ENCODE assay signal across 1 cellular context in the genomic region with DNA sequence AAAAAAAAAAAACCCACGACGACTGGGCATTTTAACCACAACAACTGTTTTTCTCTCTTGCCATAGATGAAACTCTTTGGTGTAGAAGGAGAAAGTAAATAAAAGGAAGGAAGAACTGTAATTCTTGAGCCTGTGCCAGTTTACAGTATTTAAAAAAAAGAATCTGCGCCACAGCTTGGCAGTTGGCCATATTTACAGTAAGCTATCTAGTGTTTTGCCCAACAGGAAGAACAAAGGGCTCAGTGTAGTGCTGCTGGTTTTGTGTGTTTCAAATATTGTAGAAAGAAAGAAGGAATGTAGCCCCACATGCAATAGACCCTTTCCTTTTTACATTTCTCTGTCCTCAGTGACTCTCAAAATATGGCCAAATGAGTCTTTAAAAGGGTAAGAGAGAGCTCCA.
TF ChIP-seq lines count a peak whose summit lies in the region.

No MANE protein-coding gene starts in this region.

TF ChIP-seq in HepG2, 621 proteins besides CTCF, POLR2A, EP300 and RAD21 (continued from another document and continues in another):
- TF ChIP-seq, protein P1, sequence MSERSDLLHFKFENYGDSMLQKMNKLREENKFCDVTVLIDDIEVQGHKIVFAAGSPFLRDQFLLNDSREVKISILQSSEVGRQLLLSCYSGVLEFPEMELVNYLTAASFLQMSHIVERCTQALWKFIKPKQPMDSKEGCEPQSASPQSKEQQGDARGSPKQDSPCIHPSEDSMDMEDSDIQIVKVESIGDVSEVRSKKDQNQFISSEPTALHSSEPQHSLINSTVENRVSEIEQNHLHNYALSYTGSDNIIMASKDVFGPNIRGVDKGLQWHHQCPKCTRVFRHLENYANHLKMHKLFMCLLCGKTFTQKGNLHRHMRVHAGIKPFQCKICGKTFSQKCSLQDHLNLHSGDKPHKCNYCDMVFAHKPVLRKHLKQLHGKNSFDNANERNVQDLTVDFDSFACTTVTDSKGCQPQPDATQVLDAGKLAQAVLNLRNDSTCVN (CRISPR knock-in tag; IDR thresholded peaks at IDR 0.05; ENCODE audit: borderline replicate concordance): no peak
- TF ChIP-seq FOXA3 (CRISPR knock-in tag; IDR thresholded peaks at IDR 0.05): peak; percentile 87
- peak; percentile 16; the same call in 1 of the 2 replicates for TF ChIP-seq MED1 (CRISPR knock-in tag; IDR thresholded peaks at IDR 0.05)
- TF ChIP-seq, protein P2, sequence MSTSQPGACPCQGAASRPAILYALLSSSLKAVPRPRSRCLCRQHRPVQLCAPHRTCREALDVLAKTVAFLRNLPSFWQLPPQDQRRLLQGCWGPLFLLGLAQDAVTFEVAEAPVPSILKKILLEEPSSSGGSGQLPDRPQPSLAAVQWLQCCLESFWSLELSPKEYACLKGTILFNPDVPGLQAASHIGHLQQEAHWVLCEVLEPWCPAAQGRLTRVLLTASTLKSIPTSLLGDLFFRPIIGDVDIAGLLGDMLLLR (CRISPR knock-in tag; IDR thresholded peaks at IDR 0.05): no peak
- no peak for TF ChIP-seq ZNF7 (CRISPR knock-in tag; IDR thresholded peaks at IDR 0.05)
- no peak for TF ChIP-seq ZNF260 (CRISPR knock-in tag; IDR thresholded peaks at IDR 0.05; ENCODE audit: borderline replicate concordance, low read depth)
- TF ChIP-seq, protein P3, sequence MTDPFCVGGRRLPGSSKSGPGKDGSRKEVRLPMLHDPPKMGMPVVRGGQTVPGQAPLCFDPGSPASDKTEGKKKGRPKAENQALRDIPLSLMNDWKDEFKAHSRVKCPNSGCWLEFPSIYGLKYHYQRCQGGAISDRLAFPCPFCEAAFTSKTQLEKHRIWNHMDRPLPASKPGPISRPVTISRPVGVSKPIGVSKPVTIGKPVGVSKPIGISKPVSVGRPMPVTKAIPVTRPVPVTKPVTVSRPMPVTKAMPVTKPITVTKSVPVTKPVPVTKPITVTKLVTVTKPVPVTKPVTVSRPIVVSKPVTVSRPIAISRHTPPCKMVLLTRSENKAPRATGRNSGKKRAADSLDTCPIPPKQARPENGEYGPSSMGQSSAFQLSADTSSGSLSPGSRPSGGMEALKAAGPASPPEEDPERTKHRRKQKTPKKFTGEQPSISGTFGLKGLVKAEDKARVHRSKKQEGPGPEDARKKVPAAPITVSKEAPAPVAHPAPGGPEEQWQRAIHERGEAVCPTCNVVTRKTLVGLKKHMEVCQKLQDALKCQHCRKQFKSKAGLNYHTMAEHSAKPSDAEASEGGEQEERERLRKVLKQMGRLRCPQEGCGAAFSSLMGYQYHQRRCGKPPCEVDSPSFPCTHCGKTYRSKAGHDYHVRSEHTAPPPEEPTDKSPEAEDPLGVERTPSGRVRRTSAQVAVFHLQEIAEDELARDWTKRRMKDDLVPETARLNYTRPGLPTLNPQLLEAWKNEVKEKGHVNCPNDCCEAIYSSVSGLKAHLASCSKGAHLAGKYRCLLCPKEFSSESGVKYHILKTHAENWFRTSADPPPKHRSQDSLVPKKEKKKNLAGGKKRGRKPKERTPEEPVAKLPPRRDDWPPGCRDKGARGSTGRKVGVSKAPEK (CRISPR knock-in tag; IDR thresholded peaks at IDR 0.05; ENCODE audit: borderline replicate concordance): no peak
- no peak for TF ChIP-seq ZNF883 (CRISPR knock-in tag; IDR thresholded peaks at IDR 0.05; ENCODE audit: not compliant biosample characterization)
- TF ChIP-seq ZNF660 (CRISPR knock-in tag; IDR thresholded peaks at IDR 0.05; ENCODE audit: borderline replicate concordance, low read depth): no peak
- no peak for TF ChIP-seq NFIB (CRISPR knock-in tag; IDR thresholded peaks at IDR 0.05; ENCODE audit: borderline replicate concordance)
- no peak for TF ChIP-seq SIN3B (IDR thresholded peaks at IDR 0.05; ENCODE audit: low read length)
- no peak for TF ChIP-seq RARG (CRISPR knock-in tag; IDR thresholded peaks at IDR 0.05; ENCODE audit: low read depth)
- no peak for TF ChIP-seq MAFG (CRISPR knock-in tag; IDR thresholded peaks at IDR 0.05)
- TF ChIP-seq NFIC (IDR thresholded peaks at IDR 0.05; ENCODE audit: low read length): peak; percentile 97
- no peak for TF ChIP-seq HCFC1 (IDR thresholded peaks at IDR 0.05; ENCODE audit: low read depth, low read length)
- no peak for TF ChIP-seq FOXA1 (IDR thresholded peaks at IDR 0.05)
- peak; percentile 74 for TF ChIP-seq FOXA1 (CRISPR knock-in tag; IDR thresholded peaks at IDR 0.05)
- TF ChIP-seq EZH2 (conservative IDR thresholded peaks at IDR 0.05; ENCODE audit: low read depth, low read length): no peak
- no peak for TF ChIP-seq YEATS4 (CRISPR knock-in tag; IDR thresholded peaks at IDR 0.05; ENCODE audit: borderline replicate concordance)
- no peak for TF ChIP-seq FOXP1 (IDR thresholded peaks at IDR 0.05)
- TF ChIP-seq FOXP1 (CRISPR knock-in tag; IDR thresholded peaks at IDR 0.05): peak; percentile 74; the same call in 1 of the 2 replicates
- TF ChIP-seq CREM (IDR thresholded peaks at IDR 0.05): peak; percentile 60
- no peak for TF ChIP-seq CREM (CRISPR knock-in tag; IDR thresholded peaks at IDR 0.05)
- no peak for TF ChIP-seq HNRNPH1 (optimal IDR thresholded peaks at IDR 0.05; ENCODE audit: low read depth, low read length)
- TF ChIP-seq, protein P4, sequence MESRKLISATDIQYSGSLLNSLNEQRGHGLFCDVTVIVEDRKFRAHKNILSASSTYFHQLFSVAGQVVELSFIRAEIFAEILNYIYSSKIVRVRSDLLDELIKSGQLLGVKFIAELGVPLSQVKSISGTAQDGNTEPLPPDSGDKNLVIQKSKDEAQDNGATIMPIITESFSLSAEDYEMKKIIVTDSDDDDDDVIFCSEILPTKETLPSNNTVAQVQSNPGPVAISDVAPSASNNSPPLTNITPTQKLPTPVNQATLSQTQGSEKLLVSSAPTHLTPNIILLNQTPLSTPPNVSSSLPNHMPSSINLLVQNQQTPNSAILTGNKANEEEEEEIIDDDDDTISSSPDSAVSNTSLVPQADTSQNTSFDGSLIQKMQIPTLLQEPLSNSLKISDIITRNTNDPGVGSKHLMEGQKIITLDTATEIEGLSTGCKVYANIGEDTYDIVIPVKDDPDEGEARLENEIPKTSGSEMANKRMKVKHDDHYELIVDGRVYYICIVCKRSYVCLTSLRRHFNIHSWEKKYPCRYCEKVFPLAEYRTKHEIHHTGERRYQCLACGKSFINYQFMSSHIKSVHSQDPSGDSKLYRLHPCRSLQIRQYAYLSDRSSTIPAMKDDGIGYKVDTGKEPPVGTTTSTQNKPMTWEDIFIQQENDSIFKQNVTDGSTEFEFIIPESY (CRISPR knock-in tag; IDR thresholded peaks at IDR 0.05): no peak
- TF ChIP-seq ATM (IDR thresholded peaks at IDR 0.05; ENCODE audit: borderline replicate concordance): no peak
- TF ChIP-seq MLLT10 (CRISPR knock-in tag; IDR thresholded peaks at IDR 0.05): no peak
- TF ChIP-seq NFKBIZ (CRISPR knock-in tag; IDR thresholded peaks at IDR 0.05): no peak
- TF ChIP-seq ARID2 (CRISPR knock-in tag; IDR thresholded peaks at IDR 0.05; ENCODE audit: borderline replicate concordance): no peak
- no peak for TF ChIP-seq ZNF350 (CRISPR knock-in tag; IDR thresholded peaks at IDR 0.05; ENCODE audit: borderline replicate concordance, low read depth)
- TF ChIP-seq THYN1 (CRISPR knock-in tag; IDR thresholded peaks at IDR 0.05; ENCODE audit: borderline replicate concordance, low read depth): no peak
- TF ChIP-seq, protein P5, sequence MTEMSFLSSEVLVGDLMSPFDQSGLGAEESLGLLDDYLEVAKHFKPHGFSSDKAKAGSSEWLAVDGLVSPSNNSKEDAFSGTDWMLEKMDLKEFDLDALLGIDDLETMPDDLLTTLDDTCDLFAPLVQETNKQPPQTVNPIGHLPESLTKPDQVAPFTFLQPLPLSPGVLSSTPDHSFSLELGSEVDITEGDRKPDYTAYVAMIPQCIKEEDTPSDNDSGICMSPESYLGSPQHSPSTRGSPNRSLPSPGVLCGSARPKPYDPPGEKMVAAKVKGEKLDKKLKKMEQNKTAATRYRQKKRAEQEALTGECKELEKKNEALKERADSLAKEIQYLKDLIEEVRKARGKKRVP (CRISPR knock-in tag; IDR thresholded peaks at IDR 0.05): peak in 1 of 2 experiments; percentile 44; a peak in 1 of 4 replicates
- no peak for TF ChIP-seq ZNF772 (CRISPR knock-in tag; IDR thresholded peaks at IDR 0.05)
- TF ChIP-seq, protein P6, sequence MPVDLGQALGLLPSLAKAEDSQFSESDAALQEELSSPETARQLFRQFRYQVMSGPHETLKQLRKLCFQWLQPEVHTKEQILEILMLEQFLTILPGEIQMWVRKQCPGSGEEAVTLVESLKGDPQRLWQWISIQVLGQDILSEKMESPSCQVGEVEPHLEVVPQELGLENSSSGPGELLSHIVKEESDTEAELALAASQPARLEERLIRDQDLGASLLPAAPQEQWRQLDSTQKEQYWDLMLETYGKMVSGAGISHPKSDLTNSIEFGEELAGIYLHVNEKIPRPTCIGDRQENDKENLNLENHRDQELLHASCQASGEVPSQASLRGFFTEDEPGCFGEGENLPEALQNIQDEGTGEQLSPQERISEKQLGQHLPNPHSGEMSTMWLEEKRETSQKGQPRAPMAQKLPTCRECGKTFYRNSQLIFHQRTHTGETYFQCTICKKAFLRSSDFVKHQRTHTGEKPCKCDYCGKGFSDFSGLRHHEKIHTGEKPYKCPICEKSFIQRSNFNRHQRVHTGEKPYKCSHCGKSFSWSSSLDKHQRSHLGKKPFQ (CRISPR knock-in tag; IDR thresholded peaks at IDR 0.05; ENCODE audit: insufficient replicate concordance): no peak
- no peak for TF ChIP-seq ZNF484 (CRISPR knock-in tag; IDR thresholded peaks at IDR 0.05; ENCODE audit: borderline replicate concordance, low read depth)
- TF ChIP-seq ZNF619 (CRISPR knock-in tag; IDR thresholded peaks at IDR 0.05): no peak
- TF ChIP-seq SP4 (CRISPR knock-in tag; IDR thresholded peaks at IDR 0.05): no peak
- no peak for TF ChIP-seq ZNF766 (CRISPR knock-in tag; IDR thresholded peaks at IDR 0.05; ENCODE audit: borderline replicate concordance)
- TF ChIP-seq, protein P7, sequence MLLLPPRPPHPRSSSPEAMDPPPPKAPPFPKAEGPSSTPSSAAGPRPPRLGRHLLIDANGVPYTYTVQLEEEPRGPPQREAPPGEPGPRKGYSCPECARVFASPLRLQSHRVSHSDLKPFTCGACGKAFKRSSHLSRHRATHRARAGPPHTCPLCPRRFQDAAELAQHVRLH (CRISPR knock-in tag; IDR thresholded peaks at IDR 0.05; ENCODE audit: borderline replicate concordance, low read depth): no peak
- TF ChIP-seq, protein P8, sequence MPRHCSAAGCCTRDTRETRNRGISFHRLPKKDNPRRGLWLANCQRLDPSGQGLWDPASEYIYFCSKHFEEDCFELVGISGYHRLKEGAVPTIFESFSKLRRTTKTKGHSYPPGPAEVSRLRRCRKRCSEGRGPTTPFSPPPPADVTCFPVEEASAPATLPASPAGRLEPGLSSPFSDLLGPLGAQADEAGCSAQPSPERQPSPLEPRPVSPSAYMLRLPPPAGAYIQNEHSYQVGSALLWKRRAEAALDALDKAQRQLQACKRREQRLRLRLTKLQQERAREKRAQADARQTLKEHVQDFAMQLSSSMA (CRISPR knock-in tag; IDR thresholded peaks at IDR 0.05): no peak
- TF ChIP-seq RCOR2 (CRISPR knock-in tag; IDR thresholded peaks at IDR 0.05): no peak
- no peak for TF ChIP-seq SETDB1 (CRISPR knock-in tag; IDR thresholded peaks at IDR 0.05; ENCODE audit: borderline replicate concordance)
- TF ChIP-seq MIXL1 (CRISPR knock-in tag; IDR thresholded peaks at IDR 0.05): peak; percentile 54; the same call in 1 of the 2 replicates
- 0 out of 2 replicates have a peak, but pooled peaks have one; percentile 13 for TF ChIP-seq NCOR1 (IDR thresholded peaks at IDR 0.05; ENCODE audit: borderline replicate concordance, low read length)
- peak; percentile 45; the same call in 1 of the 2 replicates for TF ChIP-seq ZNF878 (CRISPR knock-in tag; IDR thresholded peaks at IDR 0.05)
- TF ChIP-seq ZNF558 (CRISPR knock-in tag; IDR thresholded peaks at IDR 0.05; ENCODE audit: borderline replicate concordance): no peak
- TF ChIP-seq, protein P9, sequence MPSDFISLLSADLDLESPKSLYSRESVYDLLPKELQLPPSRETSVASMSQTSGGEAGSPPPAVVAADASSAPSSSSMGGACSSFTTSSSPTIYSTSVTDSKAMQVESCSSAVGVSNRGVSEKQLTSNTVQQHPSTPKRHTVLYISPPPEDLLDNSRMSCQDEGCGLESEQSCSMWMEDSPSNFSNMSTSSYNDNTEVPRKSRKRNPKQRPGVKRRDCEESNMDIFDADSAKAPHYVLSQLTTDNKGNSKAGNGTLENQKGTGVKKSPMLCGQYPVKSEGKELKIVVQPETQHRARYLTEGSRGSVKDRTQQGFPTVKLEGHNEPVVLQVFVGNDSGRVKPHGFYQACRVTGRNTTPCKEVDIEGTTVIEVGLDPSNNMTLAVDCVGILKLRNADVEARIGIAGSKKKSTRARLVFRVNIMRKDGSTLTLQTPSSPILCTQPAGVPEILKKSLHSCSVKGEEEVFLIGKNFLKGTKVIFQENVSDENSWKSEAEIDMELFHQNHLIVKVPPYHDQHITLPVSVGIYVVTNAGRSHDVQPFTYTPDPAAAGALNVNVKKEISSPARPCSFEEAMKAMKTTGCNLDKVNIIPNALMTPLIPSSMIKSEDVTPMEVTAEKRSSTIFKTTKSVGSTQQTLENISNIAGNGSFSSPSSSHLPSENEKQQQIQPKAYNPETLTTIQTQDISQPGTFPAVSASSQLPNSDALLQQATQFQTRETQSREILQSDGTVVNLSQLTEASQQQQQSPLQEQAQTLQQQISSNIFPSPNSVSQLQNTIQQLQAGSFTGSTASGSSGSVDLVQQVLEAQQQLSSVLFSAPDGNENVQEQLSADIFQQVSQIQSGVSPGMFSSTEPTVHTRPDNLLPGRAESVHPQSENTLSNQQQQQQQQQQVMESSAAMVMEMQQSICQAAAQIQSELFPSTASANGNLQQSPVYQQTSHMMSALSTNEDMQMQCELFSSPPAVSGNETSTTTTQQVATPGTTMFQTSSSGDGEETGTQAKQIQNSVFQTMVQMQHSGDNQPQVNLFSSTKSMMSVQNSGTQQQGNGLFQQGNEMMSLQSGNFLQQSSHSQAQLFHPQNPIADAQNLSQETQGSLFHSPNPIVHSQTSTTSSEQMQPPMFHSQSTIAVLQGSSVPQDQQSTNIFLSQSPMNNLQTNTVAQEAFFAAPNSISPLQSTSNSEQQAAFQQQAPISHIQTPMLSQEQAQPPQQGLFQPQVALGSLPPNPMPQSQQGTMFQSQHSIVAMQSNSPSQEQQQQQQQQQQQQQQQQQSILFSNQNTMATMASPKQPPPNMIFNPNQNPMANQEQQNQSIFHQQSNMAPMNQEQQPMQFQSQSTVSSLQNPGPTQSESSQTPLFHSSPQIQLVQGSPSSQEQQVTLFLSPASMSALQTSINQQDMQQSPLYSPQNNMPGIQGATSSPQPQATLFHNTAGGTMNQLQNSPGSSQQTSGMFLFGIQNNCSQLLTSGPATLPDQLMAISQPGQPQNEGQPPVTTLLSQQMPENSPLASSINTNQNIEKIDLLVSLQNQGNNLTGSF (CRISPR knock-in tag; IDR thresholded peaks at IDR 0.05): no peak
- no peak for TF ChIP-seq ZNF790 (CRISPR knock-in tag; IDR thresholded peaks at IDR 0.05; ENCODE audit: borderline replicate concordance)
